Comparison of ENCODE assay signal across 13 cellular contexts in the genomic region with DNA sequence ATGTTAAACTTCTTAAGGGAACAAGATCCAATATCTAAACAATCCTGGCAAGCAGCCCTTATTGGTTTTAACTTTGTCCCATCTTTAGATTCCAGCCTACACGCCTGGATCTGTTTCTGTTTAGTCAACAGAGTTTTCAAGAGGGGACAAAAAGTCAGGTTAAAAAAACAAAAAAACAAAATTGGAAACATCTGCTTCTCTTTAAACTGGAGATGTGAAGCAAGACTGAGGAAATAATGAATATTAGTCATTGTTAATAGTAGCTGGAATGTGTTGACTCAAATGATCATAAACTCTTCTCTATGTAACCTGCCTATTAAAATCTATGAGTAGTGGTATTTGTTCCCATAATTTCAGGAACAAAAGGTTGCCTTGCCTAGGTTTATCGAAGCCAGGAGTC. TPM values are rescaled to one million over a fixed set of nuclear protein-coding genes. Genes with fewer than 3 reads are reported as not detected.
DNase-seq lines count a peak whose midpoint lies in the region; ATAC-seq and TF ChIP-seq lines count a peak whose summit lies in the region.
"Had no signal": no experiment of that assay in that cellular context is flagged by ENCODE, and none has a peak within 500 bp of the region (broad histone marks: within the 10 kb centered on the region; RNA-seq: fewer than 3 reads in every experiment).

No MANE protein-coding gene starts in this region.

- peaks cover 22% of the 10 kb centered on the region for H3K36me3 Mint-ChIP-seq in endothelial cell (ENCODE audit: low read depth, unreplicated experiment)

- H3K9me3 Mint-ChIP-seq in endothelial cell (ENCODE audit: unreplicated experiment), result no peaks in the 10 kb centered on the region
- H3K9me3 Mint-ChIP-seq: neural crest cell had no signal

- H3K4me3 ChIP-seq in uterus, result no peak overlapping the region

- DNase-seq in Right ventricle myocardium superior, result no peak
- no peak for DNase-seq in Right ventricle myocardium inferior (ENCODE audit: missing footprints)
- peak; percentile 95 for DNase-seq in fibroblast of gingiva (ENCODE audit: low read depth)
- DNase-seq in myocyte (ENCODE audit: low read depth), result peak; percentile 24
- peak in 1 of 2 donors; percentile 21 for DNase-seq in uterus
- DNase-seq in DMS 273 (lab: John Stamatoyannopoulos, UW; ENCODE audit: unreplicated experiment), result no peak
- DNase-seq in HuH-7.5 (ENCODE audit: low spot score), result no peak
- DNase-seq in endothelial cell (ENCODE audit: low spot score), result no peak
- DNase-seq: amniotic stem cell, Karpas-422, NCI-H510A had no signal

- TF ChIP-seq POLR2A in uterus (IDR thresholded peaks at IDR 0.05), result no peak

- peak; percentile 24 for ATAC-seq in Right ventricle myocardium superior (ENCODE audit: poor library complexity)
- ATAC-seq in Right ventricle myocardium inferior, result no peak

- H3K36me3 ChIP-seq in uterus, result no peaks in the 10 kb centered on the region

- no peaks in the 10 kb centered on the region for H3K27me3 Mint-ChIP-seq in endothelial cell (ENCODE audit: unreplicated experiment)

- no peaks in the 10 kb centered on the region for H3K27me3 ChIP-seq in uterus

- H3K27ac ChIP-seq in uterus, result peak overlapping the region; percentile 83 to 91
- H3K27ac ChIP-seq: 22Rv1 had no signal

- no peaks in the 10 kb centered on the region for H3K9me3 ChIP-seq in uterus

- intact Hi-C loops in Right ventricle myocardium superior (cut with DNase I) (no loop called here), Right ventricle myocardium inferior (cut with DNase I) (no loop called here), uterus (cut with DNase I; ENCODE audit: low total_unique reads) (no loop called here)

- no peak for TF ChIP-seq CTCF in uterus (IDR thresholded peaks at IDR 0.05)
- TF ChIP-seq CTCF in endothelial cell (IDR thresholded peaks at IDR 0.05; ENCODE audit: unreplicated experiment), result no peak

- H3K27ac Mint-ChIP-seq in endothelial cell (ENCODE audit: unreplicated experiment), result no peak overlapping the region

- no peak overlapping the region for H3K4me3 Mint-ChIP-seq in endothelial cell (ENCODE audit: unreplicated experiment)
- H3K4me3 Mint-ChIP-seq: neural crest cell had no signal

- peaks cover 7% of the 10 kb centered on the region for H3K4me1 Mint-ChIP-seq in endothelial cell (ENCODE audit: unreplicated experiment)
- H3K4me1 Mint-ChIP-seq: neural crest cell had no signal

- no peaks in the 10 kb centered on the region for H3K4me1 ChIP-seq in uterus

RNA-seq across cellular contexts. Expression of gene NID1, which starts 55.0 kb away (rescaled TPM):
- total RNA-seq in Right ventricle myocardium superior, result 51.2 TPM
- total RNA-seq in Right ventricle myocardium inferior, result 65.8 TPM
- 7.8 and 8.7 TPM in 2 replicates for total RNA-seq in myocyte
- 22.0 TPM for polyA plus RNA-seq in myocyte (2012)
- total RNA-seq in uterus, result 100 to 1,000 TPM in 3 of 4 donors, 10 to 100 TPM in 1; 70.7 to 252 (median 184) TPM
- 186 TPM for total RNA-seq in endothelial cell (ENCODE audit: unreplicated experiment)

Comparison
In these comparisons a context has a peak if more than half of its experiments do, and no peak if none do; other contexts are left out.
1. DNase-seq: peak in fibroblast of gingiva (single experiment) and myocyte (single experiment); none in Right ventricle myocardium superior (single experiment), Right ventricle myocardium inferior (single experiment), DMS 273 (single experiment), HuH-7.5 (single experiment) and endothelial cell (single experiment).